In the genomic region with DNA sequence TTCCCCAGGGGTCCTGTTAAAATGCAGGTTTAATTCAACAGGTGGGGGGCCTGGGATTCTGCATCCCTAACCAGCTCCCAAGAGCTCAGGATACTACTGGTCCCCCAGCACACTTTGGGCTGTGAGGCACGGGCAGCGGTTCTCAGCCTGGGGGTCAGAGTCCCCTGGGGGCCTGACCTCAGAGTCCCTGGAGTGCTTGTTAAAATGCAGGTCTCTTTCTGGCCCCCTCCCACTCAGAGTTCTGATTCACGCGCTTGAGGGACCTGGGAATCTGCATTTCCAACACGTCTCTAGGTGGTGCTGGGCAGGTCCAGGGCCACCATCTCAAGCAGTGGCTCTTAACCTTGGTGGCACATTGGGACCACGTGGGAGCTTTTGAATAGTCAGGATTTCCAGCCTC, we compare ENCODE assay signal across 1 cellular context.
TF ChIP-seq lines count a peak whose summit lies in the region.

No MANE protein-coding gene starts in this region.

TF ChIP-seq in GM23338, 12 proteins besides CTCF, POLR2A, EP300 and RAD21 (continued from another document):
- TF ChIP-seq EZH2phosphoT487 (IDR thresholded peaks at IDR 0.05; ENCODE audit: unreplicated experiment), result no peak
- TF ChIP-seq JUNB (IDR thresholded peaks at IDR 0.05; ENCODE audit: unreplicated experiment), result no peak
- no peak for TF ChIP-seq EZH2 (IDR thresholded peaks at IDR 0.05; ENCODE audit: low read depth, unreplicated experiment)
- TF ChIP-seq ZNF331 (CRISPR knock-in tag; IDR thresholded peaks at IDR 0.05; ENCODE audit: low read depth), result no peak
TF ChIP-seq in GM23338: peak in this region for 0.
